1 cellular context compared by ENCODE assay signal in the genomic region with DNA sequence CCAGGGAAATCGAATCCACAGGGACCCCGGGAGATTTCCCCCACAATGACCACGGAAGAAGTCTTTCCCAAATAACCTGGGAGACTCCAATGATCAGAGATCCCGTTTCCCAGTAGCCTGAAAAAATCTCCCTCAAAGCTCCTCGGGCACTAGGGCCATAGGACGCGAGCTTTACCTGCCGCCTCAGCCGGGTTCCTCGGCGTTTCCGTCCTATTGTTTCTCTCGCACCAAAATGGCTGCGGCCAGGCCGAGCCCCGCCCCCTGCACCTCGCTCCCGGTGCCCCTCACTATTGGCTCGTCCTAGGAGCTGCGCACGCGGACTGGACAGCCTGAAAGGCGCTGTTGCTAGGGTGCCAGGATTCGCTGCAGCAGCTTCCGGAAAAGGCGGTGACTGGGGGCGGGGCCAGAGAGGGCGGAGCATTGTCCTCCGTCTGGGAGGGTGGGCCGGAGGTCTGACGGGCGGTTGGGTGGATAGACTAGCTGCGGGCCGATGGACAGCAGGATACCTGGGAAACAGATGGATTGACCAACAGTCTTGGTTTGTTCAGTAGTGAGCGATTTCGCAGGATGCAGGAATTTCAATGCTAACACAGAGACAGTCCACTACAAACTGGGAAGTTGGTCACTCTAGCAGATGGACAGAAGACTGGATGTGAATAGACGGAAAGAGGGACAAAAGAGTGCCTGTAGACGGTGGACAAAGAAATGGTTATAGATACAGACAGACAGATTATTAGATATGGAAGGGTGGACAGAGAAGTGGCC.
TF ChIP-seq lines count a peak whose summit lies in the region.

A gene with protein sequence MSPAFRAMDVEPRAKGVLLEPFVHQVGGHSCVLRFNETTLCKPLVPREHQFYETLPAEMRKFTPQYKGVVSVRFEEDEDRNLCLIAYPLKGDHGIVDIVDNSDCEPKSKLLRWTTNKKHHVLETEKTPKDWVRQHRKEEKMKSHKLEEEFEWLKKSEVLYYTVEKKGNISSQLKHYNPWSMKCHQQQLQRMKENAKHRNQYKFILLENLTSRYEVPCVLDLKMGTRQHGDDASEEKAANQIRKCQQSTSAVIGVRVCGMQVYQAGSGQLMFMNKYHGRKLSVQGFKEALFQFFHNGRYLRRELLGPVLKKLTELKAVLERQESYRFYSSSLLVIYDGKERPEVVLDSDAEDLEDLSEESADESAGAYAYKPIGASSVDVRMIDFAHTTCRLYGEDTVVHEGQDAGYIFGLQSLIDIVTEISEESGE (minus strand): TSS at position 240 of the 765 bp plus-strand sequence. CDS start 21,930 bp downstream, outside the sequence.

TF ChIP-seq in K562, 482 proteins besides CTCF, POLR2A, EP300 and RAD21 (continued from another document):
- TF ChIP-seq GABPB1 (CRISPR knock-in tag; IDR thresholded peaks at IDR 0.05): peak; percentile 57; the same call in 1 of the 2 replicates
- no peak for TF ChIP-seq SMARCA4 (IDR thresholded peaks at IDR 0.05)
- TF ChIP-seq TAF7 (tag; IDR thresholded peaks at IDR 0.05): 0 out of 2 replicates have a peak, but pooled peaks have one; percentile 52
- no peak for TF ChIP-seq SRSF3 (IDR thresholded peaks at IDR 0.05; ENCODE audit: insufficient read depth, low read length)
- no peak for TF ChIP-seq CLOCK (CRISPR knock-in tag; IDR thresholded peaks at IDR 0.05; ENCODE audit: borderline replicate concordance)
- TF ChIP-seq FOS (IDR thresholded peaks at IDR 0.05; ENCODE audit: extremely low read depth, insufficient read length): peak; percentile 68
- TF ChIP-seq, protein P1, sequence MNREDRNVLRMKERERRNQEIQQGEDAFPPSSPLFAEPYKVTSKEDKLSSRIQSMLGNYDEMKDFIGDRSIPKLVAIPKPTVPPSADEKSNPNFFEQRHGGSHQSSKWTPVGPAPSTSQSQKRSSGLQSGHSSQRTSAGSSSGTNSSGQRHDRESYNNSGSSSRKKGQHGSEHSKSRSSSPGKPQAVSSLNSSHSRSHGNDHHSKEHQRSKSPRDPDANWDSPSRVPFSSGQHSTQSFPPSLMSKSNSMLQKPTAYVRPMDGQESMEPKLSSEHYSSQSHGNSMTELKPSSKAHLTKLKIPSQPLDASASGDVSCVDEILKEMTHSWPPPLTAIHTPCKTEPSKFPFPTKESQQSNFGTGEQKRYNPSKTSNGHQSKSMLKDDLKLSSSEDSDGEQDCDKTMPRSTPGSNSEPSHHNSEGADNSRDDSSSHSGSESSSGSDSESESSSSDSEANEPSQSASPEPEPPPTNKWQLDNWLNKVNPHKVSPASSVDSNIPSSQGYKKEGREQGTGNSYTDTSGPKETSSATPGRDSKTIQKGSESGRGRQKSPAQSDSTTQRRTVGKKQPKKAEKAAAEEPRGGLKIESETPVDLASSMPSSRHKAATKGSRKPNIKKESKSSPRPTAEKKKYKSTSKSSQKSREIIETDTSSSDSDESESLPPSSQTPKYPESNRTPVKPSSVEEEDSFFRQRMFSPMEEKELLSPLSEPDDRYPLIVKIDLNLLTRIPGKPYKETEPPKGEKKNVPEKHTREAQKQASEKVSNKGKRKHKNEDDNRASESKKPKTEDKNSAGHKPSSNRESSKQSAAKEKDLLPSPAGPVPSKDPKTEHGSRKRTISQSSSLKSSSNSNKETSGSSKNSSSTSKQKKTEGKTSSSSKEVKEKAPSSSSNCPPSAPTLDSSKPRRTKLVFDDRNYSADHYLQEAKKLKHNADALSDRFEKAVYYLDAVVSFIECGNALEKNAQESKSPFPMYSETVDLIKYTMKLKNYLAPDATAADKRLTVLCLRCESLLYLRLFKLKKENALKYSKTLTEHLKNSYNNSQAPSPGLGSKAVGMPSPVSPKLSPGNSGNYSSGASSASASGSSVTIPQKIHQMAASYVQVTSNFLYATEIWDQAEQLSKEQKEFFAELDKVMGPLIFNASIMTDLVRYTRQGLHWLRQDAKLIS (CRISPR knock-in tag; IDR thresholded peaks at IDR 0.05): peak; percentile 79; the same call in 1 of the 2 replicates
- peak; percentile 93 for TF ChIP-seq RFX5 (IDR thresholded peaks at IDR 0.05; ENCODE audit: low read depth, low read length)
- TF ChIP-seq MTF1 (CRISPR knock-in tag; IDR thresholded peaks at IDR 0.05; ENCODE audit: borderline replicate concordance): no peak
- peak; percentile 63 for TF ChIP-seq SAP30 (IDR thresholded peaks at IDR 0.05; ENCODE audit: borderline replicate concordance, insufficient read depth, low read depth, low read length, poor library complexity, severe bottlenecking)
- TF ChIP-seq, protein P2, sequence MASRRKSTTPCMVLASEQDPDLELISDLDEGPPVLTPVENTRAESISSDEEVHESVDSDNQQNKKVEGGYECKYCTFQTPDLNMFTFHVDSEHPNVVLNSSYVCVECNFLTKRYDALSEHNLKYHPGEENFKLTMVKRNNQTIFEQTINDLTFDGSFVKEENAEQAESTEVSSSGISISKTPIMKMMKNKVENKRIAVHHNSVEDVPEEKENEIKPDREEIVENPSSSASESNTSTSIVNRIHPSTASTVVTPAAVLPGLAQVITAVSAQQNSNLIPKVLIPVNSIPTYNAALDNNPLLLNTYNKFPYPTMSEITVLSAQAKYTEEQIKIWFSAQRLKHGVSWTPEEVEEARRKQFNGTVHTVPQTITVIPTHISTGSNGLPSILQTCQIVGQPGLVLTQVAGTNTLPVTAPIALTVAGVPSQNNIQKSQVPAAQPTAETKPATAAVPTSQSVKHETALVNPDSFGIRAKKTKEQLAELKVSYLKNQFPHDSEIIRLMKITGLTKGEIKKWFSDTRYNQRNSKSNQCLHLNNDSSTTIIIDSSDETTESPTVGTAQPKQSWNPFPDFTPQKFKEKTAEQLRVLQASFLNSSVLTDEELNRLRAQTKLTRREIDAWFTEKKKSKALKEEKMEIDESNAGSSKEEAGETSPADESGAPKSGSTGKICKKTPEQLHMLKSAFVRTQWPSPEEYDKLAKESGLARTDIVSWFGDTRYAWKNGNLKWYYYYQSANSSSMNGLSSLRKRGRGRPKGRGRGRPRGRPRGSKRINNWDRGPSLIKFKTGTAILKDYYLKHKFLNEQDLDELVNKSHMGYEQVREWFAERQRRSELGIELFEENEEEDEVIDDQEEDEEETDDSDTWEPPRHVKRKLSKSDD (conservative IDR thresholded peaks at IDR 0.05; ENCODE audit: low read length): 0 out of 2 replicates have a peak, but pooled peaks have one; percentile 36
- no peak for TF ChIP-seq ZNF174 (CRISPR knock-in tag; IDR thresholded peaks at IDR 0.05)
- peak; percentile 68 for TF ChIP-seq NEUROD1 (IDR thresholded peaks at IDR 0.05; ENCODE audit: borderline replicate concordance, low read depth, low read length, partially characterized antibody)
- no peak for TF ChIP-seq PURB (CRISPR knock-in tag; IDR thresholded peaks at IDR 0.05; ENCODE audit: low read depth)
- TF ChIP-seq, protein P3, sequence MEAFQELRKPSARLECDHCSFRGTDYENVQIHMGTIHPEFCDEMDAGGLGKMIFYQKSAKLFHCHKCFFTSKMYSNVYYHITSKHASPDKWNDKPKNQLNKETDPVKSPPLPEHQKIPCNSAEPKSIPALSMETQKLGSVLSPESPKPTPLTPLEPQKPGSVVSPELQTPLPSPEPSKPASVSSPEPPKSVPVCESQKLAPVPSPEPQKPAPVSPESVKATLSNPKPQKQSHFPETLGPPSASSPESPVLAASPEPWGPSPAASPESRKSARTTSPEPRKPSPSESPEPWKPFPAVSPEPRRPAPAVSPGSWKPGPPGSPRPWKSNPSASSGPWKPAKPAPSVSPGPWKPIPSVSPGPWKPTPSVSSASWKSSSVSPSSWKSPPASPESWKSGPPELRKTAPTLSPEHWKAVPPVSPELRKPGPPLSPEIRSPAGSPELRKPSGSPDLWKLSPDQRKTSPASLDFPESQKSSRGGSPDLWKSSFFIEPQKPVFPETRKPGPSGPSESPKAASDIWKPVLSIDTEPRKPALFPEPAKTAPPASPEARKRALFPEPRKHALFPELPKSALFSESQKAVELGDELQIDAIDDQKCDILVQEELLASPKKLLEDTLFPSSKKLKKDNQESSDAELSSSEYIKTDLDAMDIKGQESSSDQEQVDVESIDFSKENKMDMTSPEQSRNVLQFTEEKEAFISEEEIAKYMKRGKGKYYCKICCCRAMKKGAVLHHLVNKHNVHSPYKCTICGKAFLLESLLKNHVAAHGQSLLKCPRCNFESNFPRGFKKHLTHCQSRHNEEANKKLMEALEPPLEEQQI (IDR thresholded peaks at IDR 0.05): no peak
- no peak for TF ChIP-seq CBX8 (IDR thresholded peaks at IDR 0.05; ENCODE audit: borderline replicate concordance, extremely low read depth, low read depth, low read length, poor library complexity, severe bottlenecking)
- TF ChIP-seq OTX1 (CRISPR knock-in tag; IDR thresholded peaks at IDR 0.05): no peak
